In genomic region chr4:55819634-55820033, GRCh38 we compare ENCODE assay signal across 11 cellular contexts. TPM values are rescaled to one million over a fixed set of nuclear protein-coding genes. Genes with fewer than 3 reads are reported as not detected.
DNase-seq lines count a peak whose midpoint lies in the region; ATAC-seq, FAIRE-seq and TF ChIP-seq lines count a peak whose summit lies in the region.
"Had no signal": no experiment of that assay in that cellular context is flagged by ENCODE, and none has a peak within 500 bp of the region (broad histone marks: within the 10 kb centered on the region; RNA-seq: fewer than 3 reads in every experiment).

EXOC1L (plus strand) TSS chr4:55819790; CDS start chr4:55820027, 237 bp downstream.

- H3K27me3 Mint-ChIP-seq in activated T-cell treated with anti-CD3 and anti-CD28 coated beads, Interleukin-2, amount 50 U/mL, for 24 hours = peaks cover 19% of the 10 kb centered on the region

- H3K4me3 Mint-ChIP-seq in activated T-cell treated with anti-CD3 and anti-CD28 coated beads, Interleukin-2, amount 50 U/mL, for 24 hours = peak within 1 kb of the TSS; percentile 53

- 29% methylated on average over 13 of the region's 13 CpGs for whole genome bisulfite sequencing in K562 (ENCODE audit: insufficient coverage, low coverage, missing lambda C conversion rate)

- peak in 1 of 3 experiments; percentile 5; a peak in 2 of 6 replicates for TF ChIP-seq CTCF in K562 (IDR thresholded peaks at IDR 0.05 in 2 of 3, conservative IDR thresholded peaks at IDR 0.05 in 1 of 3; ENCODE audit: insufficient read depth in 2 of 3, low read depth in 1 of 3, low read length in 3 of 3)
- no peak for TF ChIP-seq CTCF in thoracic aorta (IDR thresholded peaks at IDR 0.05)

- no peak for TF ChIP-seq RAD21 in K562 (CRISPR knock-in tag; conservative IDR thresholded peaks at IDR 0.05 in 1 of 2, IDR thresholded peaks at IDR 0.05 in 1 of 2)

- POLR2A ChIA-PET in K562 (lab: Yijun Ruan, JAX) = interaction anchor here (1.0 to 1.7 kb wide), 3 partner anchors 11 to 18 kb away, joined by 3 to 5 read pairs (median 4); no protein-coding TSS in a partner anchor

- no peaks in the 10 kb centered on the region for H3K9me3 ChIP-seq in K562 (replicated peaks; ENCODE audit: control insufficient read depth, insufficient read depth, low read depth, low read length)
- no peaks in the 10 kb centered on the region for H3K9me3 ChIP-seq in thoracic aorta

- FAIRE-seq in K562 (lab: Jason Lieb, UNC) = peak; percentile 56

- H3K36me3 ChIP-seq in K562 (ENCODE audit: control insufficient read depth, insufficient read depth, low read length) (no peaks in the 10 kb centered on the region), thoracic aorta (no peaks in the 10 kb centered on the region)
- H3K36me3 ChIP-seq: BLaER1 treated with 17β-estradiol and CSF1 and Interleukin-3, amounts not matched to agents 10 nM and 100 nM had no signal

- BruUV-seq in K562 (replicated peaks; lab: Mats Ljungman, UMichigan) = no TSS peak

- in situ Hi-C loops in K562 (cut with MboI) = no loop called here

- ATAC-seq in K562 (peak; percentile 98), thoracic aorta (ENCODE audit: insufficient number of reproducible peaks, low FRiP score, low read depth) (no peak), HG03469 (IDR thresholded peaks at IDR 0.05; ENCODE audit: unreplicated experiment) (no peak), HG02610 (IDR thresholded peaks at IDR 0.05; ENCODE audit: unreplicated experiment) (no peak)

- peak within 1 kb of the TSS; percentile 79 for H3K4me2 ChIP-seq in K562 (ENCODE audit: insufficient read depth, low read length)

- DNase-seq in activated T-cell treated with anti-CD3 and anti-CD28 coated beads, Interleukin-2, amount 50 U/mL, for 24 hours = no peak
- no peak for DNase-seq in activated T-cell treated with anti-CD3 and anti-CD28 coated beads for 4 hours
- DNase-seq in K562 (ENCODE audit: extremely low read depth in 1 of 4, low spot score in 3 of 4) = peak; percentile 11 to 67 (median 33)
- DNase-seq in islet precursor cell = peak; percentile 93
- no peak for DNase-seq in thoracic aorta (ENCODE audit: low spot score)
- no peak for DNase-seq in NOMO-1 treated with DMSO at 0.1 percent for 48 hours (lab: John Stamatoyannopoulos, UW; ENCODE audit: unreplicated experiment)
- DNase-seq: NCI-H1436 had no signal

- H2AFZ ChIP-seq in K562 (ENCODE audit: low read depth, low read length) = peak within 1 kb of the TSS; percentile 90

- no peaks in the 10 kb centered on the region for H3K9me1 ChIP-seq in K562 (ENCODE audit: control insufficient read depth, insufficient read depth, low read length)

- no peak within 1 kb of the TSS for H3K27ac Mint-ChIP-seq in activated T-cell treated with anti-CD3 and anti-CD28 coated beads, Interleukin-2, amount 50 U/mL, for 24 hours

- H3K36me3 Mint-ChIP-seq in activated T-cell treated with anti-CD3 and anti-CD28 coated beads, Interleukin-2, amount 50 U/mL, for 24 hours (ENCODE audit: low read depth) = no peaks in the 10 kb centered on the region

- TF ChIP-seq POLR2A in K562 (conservative IDR thresholded peaks at IDR 0.05) = no peak; the same call in 1 of the 2 replicates

- no peaks in the 10 kb centered on the region for H3K27me3 ChIP-seq in K562 (ENCODE audit: control insufficient read depth in 2 of 2, insufficient read depth in 2 of 2, low read length in 2 of 2)
- no peaks in the 10 kb centered on the region for H3K27me3 ChIP-seq in thoracic aorta (replicated peaks; ENCODE audit: insufficient read depth)

- H3K9me3 Mint-ChIP-seq in activated T-cell treated with anti-CD3 and anti-CD28 coated beads, Interleukin-2, amount 50 U/mL, for 24 hours = no peaks in the 10 kb centered on the region

- H3K79me2 ChIP-seq in K562 (ENCODE audit: control insufficient read depth, insufficient read depth, low read length) = no peaks in the 10 kb centered on the region

- H3K4me1 ChIP-seq in K562 (replicated peaks in 1 of 2; ENCODE audit: control insufficient read depth in 2 of 2, insufficient read depth in 2 of 2, low read length in 2 of 2) (peaks cover 0 to 4% of the 10 kb centered on the region in 2 experiments; a peak in 3 of 5 replicates), thoracic aorta (ENCODE audit: control insufficient read depth in 1 of 2, low read depth in 2 of 2) (peaks cover 4 to 9% of the 10 kb centered on the region in 2 donors)
- H3K4me1 ChIP-seq: BLaER1 treated with 17β-estradiol and CSF1 and Interleukin-3, amounts not matched to agents 10 nM and 100 nM had no signal

- no peaks in the 10 kb centered on the region for H4K20me1 ChIP-seq in K562 (replicated peaks; ENCODE audit: control insufficient read depth, insufficient read depth, low read length)
- H4K20me1 ChIP-seq: BLaER1 treated with 17β-estradiol and CSF1 and Interleukin-3, amounts not matched to agents 10 nM and 100 nM had no signal

- H3K27ac ChIP-seq in K562 (ENCODE audit: extremely low read depth, low read depth, low read length) (peak within 1 kb of the TSS; percentile 31; the same call in 1 of the 3 replicates), thoracic aorta (no peak within 1 kb of the TSS)
- H3K27ac ChIP-seq: BLaER1 treated with 17β-estradiol and CSF1 and Interleukin-3, amounts not matched to agents 10 nM and 100 nM had no signal

- CTCF ChIA-PET in K562 (lab: Yijun Ruan, JAX; ENCODE audit: low intra/inter-chr PET ratio) = no interaction called here

- H3K4me1 Mint-ChIP-seq in activated T-cell treated with anti-CD3 and anti-CD28 coated beads, Interleukin-2, amount 50 U/mL, for 24 hours (ENCODE audit: low read depth) = peaks cover 7% of the 10 kb centered on the region

- peak within 1 kb of the TSS; percentile 47 to 86 for H3K9ac ChIP-seq in K562 (ENCODE audit: insufficient read depth in 1 of 2, low read depth in 2 of 2, low read length in 2 of 2)
- H3K9ac ChIP-seq: BLaER1 treated with 17β-estradiol and CSF1 and Interleukin-3, amounts not matched to agents 10 nM and 100 nM had no signal

- peak within 1 kb of the TSS; percentile 32 for H3K4me3 ChIP-seq in K562
- peak within 1 kb of the TSS; percentile 65 for H3K4me3 ChIP-seq in thoracic aorta
- H3K4me3 ChIP-seq: BLaER1 treated with 17β-estradiol and CSF1 and Interleukin-3, amounts not matched to agents 10 nM and 100 nM had no signal

- TF ChIP-seq EP300 in K562 (IDR thresholded peaks at IDR 0.05; ENCODE audit: low read length) = no peak

- intact Hi-C loops in K562 (cut with micrococcal nuclease) = no loop called here

TF ChIP-seq in K562, 482 proteins besides CTCF, POLR2A, EP300 and RAD21 (continues in another document):
- TF ChIP-seq CTBP1 (IDR thresholded peaks at IDR 0.05; ENCODE audit: borderline replicate concordance) (peak; percentile 44; the same call in 1 of the 2 replicates), ATF1 (CRISPR knock-in tag; IDR thresholded peaks at IDR 0.05) (no peak), ATF1 (tag; IDR thresholded peaks at IDR 0.05) (0 out of 2 replicates have a peak, but pooled peaks have one; percentile 38), BCL6 (CRISPR knock-in tag; IDR thresholded peaks at IDR 0.05) (no peak), RBFOX2 (IDR thresholded peaks at IDR 0.05; ENCODE audit: low read depth, low read length) (peak; percentile 63), HNRNPLL (IDR thresholded peaks at IDR 0.05; ENCODE audit: low read depth, low read length, poor library complexity, severe bottlenecking) (peak; percentile 26), SMARCE1 (IDR thresholded peaks at IDR 0.05) (0 out of 2 replicates have a peak, but pooled peaks have one; percentile 19), POLR2G (IDR thresholded peaks at IDR 0.05; ENCODE audit: low read depth, low read length) (peak; percentile 76), ATF7 (IDR thresholded peaks at IDR 0.05) (0 out of 2 replicates have a peak, but pooled peaks have one; percentile 23), SMARCA4 (IDR thresholded peaks at IDR 0.05) (peak; percentile 19; the same call in 1 of the 2 replicates), NRF1 (conservative IDR thresholded peaks at IDR 0.05 in 1 of 2, IDR thresholded peaks at IDR 0.05 in 1 of 2) (0 out of 4 replicates have a peak, but pooled peaks of 1 of the 2 experiments have one; percentile 17), RFX5 (IDR thresholded peaks at IDR 0.05; ENCODE audit: low read depth, low read length) (no peak), PKNOX1 (IDR thresholded peaks at IDR 0.05) (peak; percentile 26; the same call in 1 of the 2 replicates), CBFA2T2 (conservative IDR thresholded peaks at IDR 0.05) (no peak)

RNA-seq across cellular contexts. Expression of gene EXOC1L, which starts in this region (rescaled TPM):
- 0.72 TPM in 1 of 2 replicates, not detected in the other for total RNA-seq in K562 (2011; cell fraction: chromatin; rRNA removed; ENCODE audit: low replicate concordance)
- total RNA-seq in K562 (2011; cell fraction: nucleolus; rRNA removed) = not detected in 2 replicates
- total RNA-seq in K562 (2011; cell fraction: nucleoplasm; rRNA removed) = not detected in 2 replicates
- total RNA-seq in K562 (2014; rRNA removed) = 0.29 TPM in 1 of 2 replicates, not detected in the other
- 1.3 and 1.5 TPM in 2 replicates for total RNA-seq in K562 (2014; rRNA removed; fragmentation: Illumina TruSeq; extraction: Trizol)
- 0.26 and 0.47 TPM in 2 replicates for total RNA-seq in K562 (2015; rRNA removed; fragmentation: Illumina TruSeq; extraction: Trizol)
- 0.38 and 0.94 TPM in 2 replicates for total RNA-seq in K562 (2021)
- polyA plus RNA-seq in K562 (2011; rRNA removed) = 0.22 and 0.92 TPM in 2 replicates
- polyA plus RNA-seq in K562 (2011; cell fraction: cytosol; rRNA removed) = 0.18 TPM in 1 of 2 replicates, not detected in the other
- polyA plus RNA-seq in K562 (2011; cell fraction: nucleus; rRNA removed) = 0.30 and 0.35 TPM in 2 replicates
- 1.2 and 1.6 TPM in 2 replicates for polyA plus RNA-seq in K562 (2012)
- polyA plus RNA-seq in K562 (2014; fragmentation: Illumina TruSeq; extraction: Trizol) = 0.68 and 0.91 TPM in 2 replicates
- polyA plus RNA-seq in K562 (2014; fragmentation: Nextera tagmentation; extraction: Ambion mirVana) = 1 to 10 TPM; 2.7 to 3.9 TPM
- polyA plus RNA-seq in K562 (2014; rRNA removed) = 1.1 TPM in 2 replicates
- polyA minus RNA-seq in K562 (2011; rRNA and poly(A)+ RNA removed) = 0.45 and 0.95 TPM in 2 replicates
- polyA minus RNA-seq in K562 (2011; cell fraction: cytosol; rRNA and poly(A)+ RNA removed) = not detected in 2 replicates
- polyA minus RNA-seq in K562 (2011; cell fraction: nucleus; rRNA and poly(A)+ RNA removed) = not detected in 2 replicates
- total RNA-seq in thoracic aorta = not detected
- total RNA-seq: glomerular endothelial cell had no signal

Comparison
In these comparisons a context has a peak if more than half of its experiments do, and no peak if none do; other contexts are left out.
1. DNase-seq: peak in K562 (4 of 4) and islet precursor cell (single experiment); none in activated T-cell treated with anti-CD3 and anti-CD28 coated beads, Interleukin-2, amount 50 U/mL, for 24 hours (single experiment), activated T-cell treated with anti-CD3 and anti-CD28 coated beads for 4 hours (single experiment), thoracic aorta (single experiment) and NOMO-1 treated with DMSO at 0.1 percent for 48 hours (single experiment).